20 cellular contexts compared by ENCODE assay signal in genomic region chr4:11821774-11822430, GRCh38.
DNase-seq lines count a peak whose midpoint lies in the region; ATAC-seq and TF ChIP-seq lines count a peak whose summit lies in the region.
"Had no signal": no experiment of that assay in that cellular context is flagged by ENCODE, and none has a peak within 500 bp of the region (broad histone marks: within the 10 kb centered on the region; RNA-seq: fewer than 3 reads in every experiment).

No MANE protein-coding gene starts in this region.

- H3K36me3 ChIP-seq in GM23338 (ENCODE audit: insufficient read depth) (no peaks in the 10 kb centered on the region), NT2/D1 (ENCODE audit: insufficient read depth, insufficient read length, low read length) (no peaks in the 10 kb centered on the region), neuron (ENCODE audit: insufficient read depth, low read length) (no peaks in the 10 kb centered on the region)
- H3K36me3 ChIP-seq: BE2C had no signal

- H4K20me1 ChIP-seq in GM23338 (replicated peaks; ENCODE audit: insufficient read depth), result no peaks in the 10 kb centered on the region

- TF ChIP-seq CTCF in GM23338 (conservative IDR thresholded peaks at IDR 0.05; ENCODE audit: low read depth in 2 of 2), result no peak

- no peaks in the 10 kb centered on the region for H3K79me2 ChIP-seq in GM23338 (replicated peaks; ENCODE audit: insufficient read depth)

- peak overlapping the region; percentile 86 for H3K27ac ChIP-seq in GM23338 (ENCODE audit: low read depth)

- peaks cover 20% of the 10 kb centered on the region for H3K36me3 Mint-ChIP-seq in GM23338 (ENCODE audit: low read depth)
- H3K36me3 Mint-ChIP-seq: CD4-positive, CD25-positive, alpha-beta regulatory T cell had no signal

- DNase-seq in GM23338 (ENCODE audit: low spot score), result peak; percentile 45
- DNase-seq in NT2/D1 (ENCODE audit: low read depth, low spot score), result peak; percentile 42
- DNase-seq in iPS DF 4.7 (ENCODE audit: extremely low read depth, low spot score), result peak; percentile 41
- no peak for DNase-seq in SW480 (ENCODE audit: low spot score)
- no peak for DNase-seq in NCI-H2081 (lab: John Stamatoyannopoulos, UW)
- DNase-seq: BE2C; Caco-2; CD4-positive, CD25-positive, alpha-beta regulatory T cell; GF-D8; IMR-90; Karpas-422; NCI-H1048; NCI-H1436; NCI-H1930; NCI-H2171 treated with DMSO at 0.1 percent for 48 hours; NCI-H446 treated with DMSO at 0.1 percent for 48 hours; SHP77; SK-N-SH had no signal

- no peak overlapping the region for H3K9ac ChIP-seq in NT2/D1 (ENCODE audit: insufficient read length, low read depth)
- H3K9ac ChIP-seq: SK-N-SH had no signal

- ATAC-seq in GM23338, result peak; percentile 98
- no peak for ATAC-seq in GM19467 (IDR thresholded peaks at IDR 0.05; ENCODE audit: unreplicated experiment)

- H3K4me1 ChIP-seq in GM23338 (ENCODE audit: insufficient read depth) (peaks cover 25% of the 10 kb centered on the region), NT2/D1 (ENCODE audit: insufficient read depth, insufficient read length) (no peaks in the 10 kb centered on the region), neuron (ENCODE audit: insufficient read depth, low read length) (peaks cover 10% of the 10 kb centered on the region)
- H3K4me1 ChIP-seq: BE2C, Caco-2 had no signal

- peak overlapping the region; percentile 71 for H3K27ac Mint-ChIP-seq in GM23338
- H3K27ac Mint-ChIP-seq: CD4-positive, CD25-positive, alpha-beta regulatory T cell had no signal

- H3K27me3 ChIP-seq in GM23338 (ENCODE audit: insufficient read depth) (no peaks in the 10 kb centered on the region), NT2/D1 (ENCODE audit: insufficient read depth, insufficient read length) (no peaks in the 10 kb centered on the region), neuron (ENCODE audit: insufficient read depth, low read length) (no peaks in the 10 kb centered on the region)
- H3K27me3 ChIP-seq: BE2C had no signal

- H3K4me1 Mint-ChIP-seq in GM23338, result peaks cover 22% of the 10 kb centered on the region
- H3K4me1 Mint-ChIP-seq: CD4-positive, CD25-positive, alpha-beta regulatory T cell had no signal

- H3K9me3 ChIP-seq in NT2/D1 (ENCODE audit: insufficient read depth, low read length) (no peaks in the 10 kb centered on the region), neuron (ENCODE audit: low read length) (no peaks in the 10 kb centered on the region)
- H3K9me3 ChIP-seq: BE2C, Caco-2 had no signal

- H3K9me3 Mint-ChIP-seq in GM23338, result no peaks in the 10 kb centered on the region; the same call in none of the 3 replicates

- H3F3A ChIP-seq in GM23338 (replicated peaks; ENCODE audit: low read depth), result no peaks in the 10 kb centered on the region

- peaks cover 3% of the 10 kb centered on the region for H3K27me3 Mint-ChIP-seq in GM23338 (ENCODE audit: insufficient read depth, low read depth, poor library complexity)
- H3K27me3 Mint-ChIP-seq: CD4-positive, CD25-positive, alpha-beta regulatory T cell had no signal

- H3K4me2 ChIP-seq in GM23338, result peak overlapping the region; percentile 53
- H3K4me2 ChIP-seq: SK-N-SH had no signal

- H2AFZ ChIP-seq in GM23338 (peak overlapping the region; percentile 86; the same call in 1 of the 2 replicates), neuron (ENCODE audit: low read depth, low read length) (peak overlapping the region; percentile 36)

- H3K4me3 ChIP-seq in GM23338 (no peak overlapping the region), NT2/D1 (ENCODE audit: insufficient read length, low read depth) (no peak overlapping the region), neuron (ENCODE audit: low read length) (no peak overlapping the region)

- H3K4me3 Mint-ChIP-seq in GM23338, result no peak overlapping the region

- peaks cover 11% of the 10 kb centered on the region for H3K9me2 ChIP-seq in GM23338 (ENCODE audit: insufficient read depth)
- H3K9me2 ChIP-seq: SK-N-SH had no signal

TF ChIP-seq in GM23338, 12 proteins besides CTCF, POLR2A, EP300 and RAD21 (continues in another document):
- TF ChIP-seq ZNF331 (CRISPR knock-in tag; IDR thresholded peaks at IDR 0.05; ENCODE audit: low read depth) (no peak), REST (IDR thresholded peaks at IDR 0.05; ENCODE audit: unreplicated experiment) (no peak), STAT1 (IDR thresholded peaks at IDR 0.05; ENCODE audit: unreplicated experiment) (no peak), POLR2AphosphoS5 (IDR thresholded peaks at IDR 0.05; ENCODE audit: low read depth) (no peak), CREB1 (CRISPR knock-in tag; IDR thresholded peaks at IDR 0.05; ENCODE audit: low read depth) (no peak), JUNB (IDR thresholded peaks at IDR 0.05; ENCODE audit: unreplicated experiment) (no peak), NANOG (IDR thresholded peaks at IDR 0.05; ENCODE audit: borderline replicate concordance) (no peak)

Comparison
In these comparisons a context has a peak if more than half of its experiments do, and no peak if none do; other contexts are left out.
1. DNase-seq: peak in GM23338 (single experiment), NT2/D1 (single experiment) and iPS DF 4.7 (single experiment); none in SW480 (single experiment) and NCI-H2081 (0 of 2).